Comparison of ENCODE assay signal across 9 cellular contexts in genomic region chr15:60601098-60601497, GRCh38.
"Had no signal": no experiment of that assay in that cellular context is flagged by ENCODE, and none has a peak within 500 bp of the region (broad histone marks: within the 10 kb centered on the region; RNA-seq: fewer than 3 reads in every experiment).

No MANE protein-coding gene starts in this region.

- H3K27ac Mint-ChIP-seq: HFFc6 had no signal

- DNase-seq: GM23248, GOT3, H7, HFFc6, KBM-7 had no signal

- H3K9ac ChIP-seq: GM23248, KMS-11 had no signal

- H2AFZ ChIP-seq: GM23248 had no signal

- H3K4me2 ChIP-seq: KMS-11 had no signal

- H3K9me3 ChIP-seq: HAP-1 had no signal

- ATAC-seq: HCT116 had no signal

- FAIRE-seq: HTR-8/SVneo had no signal

- H3K4me3 Mint-ChIP-seq: HFFc6 had no signal

- H3K36me3 ChIP-seq: HAP-1 had no signal

- H3K27ac ChIP-seq: GM23248, KMS-11 had no signal

- H3K4me3 ChIP-seq: GM23248, HAP-1 had no signal

- H3K9me3 Mint-ChIP-seq: HFFc6 had no signal

- H3K4me1 ChIP-seq: HAP-1 had no signal
